1 cellular context compared by ENCODE assay signal in the genomic region with DNA sequence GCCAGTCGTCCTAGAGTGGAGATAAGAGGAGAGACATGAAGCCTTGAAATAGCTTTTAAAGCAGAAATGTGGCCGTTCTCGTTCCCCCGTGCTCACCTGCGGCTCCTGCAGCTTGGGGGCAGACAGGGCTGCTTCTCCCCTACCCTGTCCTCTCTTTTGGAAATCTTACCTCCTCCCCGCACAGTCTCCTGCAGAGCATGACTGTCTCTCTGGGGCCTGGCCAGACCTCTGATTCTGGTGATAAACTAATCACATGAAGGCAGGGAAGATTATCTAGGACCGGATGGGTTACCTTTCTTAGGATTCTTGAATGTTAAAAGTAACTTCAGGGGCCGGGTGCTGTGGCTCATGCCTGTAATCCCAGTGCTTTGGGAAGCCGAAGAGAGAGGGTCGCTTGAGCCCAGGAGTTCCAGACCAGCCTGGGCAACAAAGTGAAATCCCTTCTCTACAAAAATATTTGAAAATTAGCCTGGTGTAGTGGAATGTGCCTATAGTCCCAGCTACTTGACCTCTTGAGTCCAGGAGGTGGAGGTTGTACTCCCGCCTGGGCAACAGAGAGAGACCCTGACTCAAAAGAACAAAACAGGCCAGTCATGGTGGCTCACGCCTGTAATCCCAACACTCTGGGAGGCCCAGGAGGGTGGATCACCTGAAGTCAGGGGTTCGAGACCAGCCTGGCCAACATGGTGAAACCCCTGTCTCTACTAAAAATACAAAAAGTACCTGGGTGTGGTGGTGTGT.
TF ChIP-seq lines count a peak whose summit lies in the region.

No MANE protein-coding gene starts in this region.

TF ChIP-seq in K562, 482 proteins besides CTCF, POLR2A, EP300 and RAD21 (continued from another document):
- TF ChIP-seq SRSF7 (optimal IDR thresholded peaks at IDR 0.05; ENCODE audit: low read depth, low read length) = no peak
- peak; percentile 65 for TF ChIP-seq CBFA2T3 (IDR thresholded peaks at IDR 0.05)
